Comparison of ENCODE assay signal across 8 cellular contexts in the genomic region with DNA sequence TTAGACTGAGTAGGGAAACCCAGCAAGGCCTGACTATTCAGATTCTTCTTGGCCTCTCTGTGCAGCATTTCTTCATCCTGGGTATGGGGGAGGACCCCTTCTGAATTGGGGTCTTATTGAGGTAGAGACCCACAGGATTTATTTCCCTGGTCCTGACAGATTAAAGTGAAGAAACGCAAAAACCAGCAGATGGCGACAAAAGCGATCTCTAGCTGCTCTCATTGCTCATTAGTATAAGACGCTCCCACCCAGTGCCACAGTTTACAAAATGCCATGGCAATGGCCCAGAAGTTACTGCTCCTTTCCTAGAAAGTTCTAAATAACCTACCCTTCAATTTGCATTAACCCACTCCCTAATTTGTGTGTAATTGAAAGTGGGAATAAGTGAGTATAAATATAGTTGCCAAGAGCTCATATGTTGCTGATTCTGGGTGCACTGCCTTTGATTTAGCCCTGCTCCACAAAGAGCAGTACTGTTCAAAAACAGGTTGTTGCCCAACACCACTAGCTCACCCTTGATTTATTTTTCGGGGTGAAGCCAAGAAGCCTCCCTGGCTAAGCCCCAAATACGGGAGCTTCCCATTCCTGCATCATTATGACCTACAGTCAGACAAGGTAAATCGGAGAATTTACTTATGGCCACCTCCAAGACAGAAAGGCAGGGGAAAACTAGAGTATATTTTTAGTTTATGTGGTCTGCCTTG. TPM values are rescaled to one million over a fixed set of nuclear protein-coding genes. Genes with fewer than 3 reads are reported as not detected.
A peak's percentile ranks its signal among the peaks of the same experiment; 100 is the strongest.
DNase-seq lines count a peak whose midpoint lies in the region; ATAC-seq and TF ChIP-seq lines count a peak whose summit lies in the region.

No MANE protein-coding gene starts in this region.

- H3K9ac ChIP-seq in neuronal stem cell (ENCODE audit: low read depth, low read length, poor library complexity): no peak overlapping the region

- H2BK120ac ChIP-seq in neuronal stem cell (ENCODE audit: low read depth, low read length): no peak overlapping the region

- no peak overlapping the region for H3K4me2 ChIP-seq in neuronal stem cell (ENCODE audit: insufficient read depth, low read length, poor library complexity, severe bottlenecking)

- no peak overlapping the region for H3K23ac ChIP-seq in neuronal stem cell (ENCODE audit: low read depth, low read length, poor library complexity)

- H3K27ac ChIP-seq in neuronal stem cell (replicated peaks; ENCODE audit: low read length): no peak overlapping the region

- H2BK12ac ChIP-seq in neuronal stem cell (ENCODE audit: low read length): no peak overlapping the region

- no CpG with 5 or more reads among the region's 7 CpGs for WGBS in neuronal stem cell (ENCODE audit: extremely low coverage in 2 of 2, insufficient read length in 2 of 2, insufficient replicate concordance in 1 of 2), 2 donors

- no peak overlapping the region for H2BK15ac ChIP-seq in neuronal stem cell (ENCODE audit: low read length)

- H3K14ac ChIP-seq in neuronal stem cell (ENCODE audit: low read length): no peak overlapping the region

- H3K79me1 ChIP-seq in neuronal stem cell (ENCODE audit: low read depth, low read length): no peaks in the 10 kb centered on the region

- H3K9me3 ChIP-seq in neuronal stem cell (replicated peaks in 1 of 2; ENCODE audit: control insufficient read depth in 2 of 2, insufficient read depth in 1 of 2, low read depth in 1 of 2, low read length in 2 of 2): no peaks in the 10 kb centered on the region

- H4K91ac ChIP-seq in neuronal stem cell (ENCODE audit: low read depth, low read length, poor library complexity): no peak overlapping the region

- peak; percentile 33 for DNase-seq in AG08396 (ENCODE audit: low spot score)
- peak; percentile 10 for DNase-seq in GM12864 (ENCODE audit: low read depth)
- DNase-seq in NCI-H128 (lab: John Stamatoyannopoulos, UW; ENCODE audit: unreplicated experiment): peak; percentile 0
- peak; percentile 29 to 36 for DNase-seq in activated CD4-positive, alpha-beta T cell treated with anti-CD3 and anti-CD28 coated beads, Interleukin-2, amount 50 U/mL, for 4 hours
- DNase-seq in epithelial cell of proximal tubule (ENCODE audit: low read depth): no peak
- DNase-seq in neuronal stem cell (ENCODE audit: low spot score): peak; percentile 31
- no peak for DNase-seq in UCSD-AML1 (lab: John Stamatoyannopoulos, UW; ENCODE audit: unreplicated experiment)

- H3K4me1 ChIP-seq in neuronal stem cell (ENCODE audit: control insufficient read depth in 2 of 2, insufficient read depth in 1 of 2, low read depth in 1 of 2, low read length in 2 of 2): peaks cover 0 to under 1% of the 10 kb centered on the region in 2 donors

- TF ChIP-seq CTCF in GM12864 (IDR thresholded peaks at IDR 0.05; ENCODE audit: low read depth, low read length, missing control alignments) (peak; percentile 49), epithelial cell of proximal tubule (conservative IDR thresholded peaks at IDR 0.05; ENCODE audit: low read depth, low read length) (peak; percentile 58)

- peaks cover under 1 to 3% of the 10 kb centered on the region in 2 donors for H3K36me3 ChIP-seq in neuronal stem cell (replicated peaks in 1 of 2; ENCODE audit: control insufficient read depth in 2 of 2, insufficient read depth in 2 of 2, low read length in 2 of 2)

- H2BK5ac ChIP-seq in neuronal stem cell (ENCODE audit: low read length): no peak overlapping the region

- H2AFZ ChIP-seq in neuronal stem cell (ENCODE audit: low read length): peak overlapping the region; percentile 70

- H3K4me3 ChIP-seq in GM12864 (ENCODE audit: low read depth, low read length) (no peak overlapping the region), epithelial cell of proximal tubule (ENCODE audit: low read depth, low read length) (no peak overlapping the region), neuronal stem cell (ENCODE audit: low read length in 2 of 2) (no peak overlapping the region)

- no peak overlapping the region for H3K18ac ChIP-seq in neuronal stem cell (ENCODE audit: low read length)

- no peaks in the 10 kb centered on the region for H3K27me3 ChIP-seq in neuronal stem cell (ENCODE audit: control insufficient read depth in 3 of 3, insufficient read depth in 3 of 3, low read depth in 1 of 3, low read length in 3 of 3)

- no peak overlapping the region for H2AK5ac ChIP-seq in neuronal stem cell (ENCODE audit: low read depth, low read length)

- H3K4ac ChIP-seq in neuronal stem cell (ENCODE audit: low read length): no peak overlapping the region

- no peak overlapping the region for H4K8ac ChIP-seq in neuronal stem cell (ENCODE audit: low read depth, low read length)

- ATAC-seq in HG02678 (IDR thresholded peaks at IDR 0.05; ENCODE audit: unreplicated experiment): no peak

RNA-seq across cellular contexts. Expression of a gene that starts 3.7 kb away (rescaled TPM):
- total RNA-seq in epithelial cell of proximal tubule: 34.2 and 46.4 TPM in 2 replicates
- 136 TPM for polyA plus RNA-seq in neuronal stem cell (2013, experiment 1 of 2)
- 134 TPM for polyA plus RNA-seq in neuronal stem cell (2013, experiment 2 of 2)

RNA-seq across cellular contexts. Expression of a gene that starts 43.8 kb away (rescaled TPM):
- 68.1 and 92.6 TPM in 2 replicates for total RNA-seq in epithelial cell of proximal tubule
- 119 TPM for polyA plus RNA-seq in neuronal stem cell (2013, experiment 1 of 2)
- polyA plus RNA-seq in neuronal stem cell (2013, experiment 2 of 2): 123 TPM

Comparison
In these comparisons a context has a peak if more than half of its experiments do, and no peak if none do; other contexts are left out.
1. DNase-seq: peak in AG08396 (single experiment), GM12864 (single experiment), NCI-H128 (single experiment), activated CD4-positive, alpha-beta T cell treated with anti-CD3 and anti-CD28 coated beads, Interleukin-2, amount 50 U/mL, for 4 hours (2 of 2) and neuronal stem cell (single experiment); none in epithelial cell of proximal tubule (single experiment) and UCSD-AML1 (single experiment).